17 cellular contexts compared by ENCODE assay signal in the genomic region with DNA sequence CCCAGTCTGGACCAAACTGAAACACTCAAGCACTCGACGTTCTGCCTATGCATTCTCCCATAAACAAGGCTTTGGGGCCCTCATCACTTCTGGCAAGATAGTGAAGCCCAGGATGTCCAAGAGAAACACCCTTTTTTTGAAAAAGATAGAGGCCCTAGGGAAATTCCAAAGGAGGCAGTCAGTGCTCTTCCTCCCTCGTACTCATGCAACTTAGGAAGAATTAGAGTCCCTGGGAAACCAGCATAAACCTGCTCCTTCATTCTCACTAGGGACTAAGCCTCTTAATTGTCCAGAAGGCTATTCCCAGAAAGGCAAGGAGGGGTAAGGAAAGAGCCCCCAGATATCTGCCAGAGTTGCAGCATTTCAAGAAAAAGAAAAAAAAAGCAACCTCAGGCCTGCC. TPM values are rescaled to one million over a fixed set of nuclear protein-coding genes. Genes with fewer than 3 reads are reported as not detected.
A peak's percentile ranks its signal among the peaks of the same experiment; 100 is the strongest.
DNase-seq lines count a peak whose midpoint lies in the region; ATAC-seq, FAIRE-seq and TF ChIP-seq lines count a peak whose summit lies in the region.
"Had no signal": no experiment of that assay in that cellular context is flagged by ENCODE, and none has a peak within 500 bp of the region (broad histone marks: within the 10 kb centered on the region; RNA-seq: fewer than 3 reads in every experiment).

No MANE protein-coding gene starts in this region.

- H3K27ac ChIP-seq in A549: peak overlapping the region; percentile 21 to 68
- H3K27ac ChIP-seq: KMS-11 had no signal

- H3K4me1 ChIP-seq in A549: peaks cover 33% of the 10 kb centered on the region

- H3K27me3 Mint-ChIP-seq in endothelial cell (ENCODE audit: unreplicated experiment): no peaks in the 10 kb centered on the region
- H3K27me3 Mint-ChIP-seq: IgD-negative memory B cell had no signal

- H3K4me2 ChIP-seq in A549: no peak overlapping the region
- H3K4me2 ChIP-seq: KMS-11 had no signal

- H3K36me3 Mint-ChIP-seq in endothelial cell (ENCODE audit: low read depth, unreplicated experiment): no peaks in the 10 kb centered on the region
- H3K36me3 Mint-ChIP-seq in activated naive CD4-positive, alpha-beta T cell treated with anti-CD3 and anti-CD28 coated beads, Interleukin-2, amount 50 U/mL, for 72 hours: no peaks in the 10 kb centered on the region
- H3K36me3 Mint-ChIP-seq: IgD-negative memory B cell had no signal

- no peak for TF ChIP-seq RAD21 in A549 (conservative IDR thresholded peaks at IDR 0.05 in 1 of 2, IDR thresholded peaks at IDR 0.05 in 1 of 2)

- CTCF ChIA-PET in A549 (lab: Yijun Ruan, JAX): no interaction called here

- H3K9me3 Mint-ChIP-seq in endothelial cell (ENCODE audit: unreplicated experiment): no peaks in the 10 kb centered on the region
- no peaks in the 10 kb centered on the region for H3K9me3 Mint-ChIP-seq in activated naive CD4-positive, alpha-beta T cell treated with anti-CD3 and anti-CD28 coated beads, Interleukin-2, amount 50 U/mL, for 72 hours
- H3K9me3 Mint-ChIP-seq: CD4-positive, alpha-beta T cell; IgD-negative memory B cell had no signal

- no peak for ATAC-seq in A549
- ATAC-seq in activated naive CD4-positive, alpha-beta T cell treated with anti-CD3 and anti-CD28 coated beads, Interleukin-2, amount 50 U/mL, for 72 hours: no peak

- FAIRE-seq in A549 (lab: Jason Lieb, UNC): no peak
- FAIRE-seq: GM18507, H54 had no signal

- no peak overlapping the region for H3K27ac Mint-ChIP-seq in endothelial cell (ENCODE audit: unreplicated experiment)
- no peak overlapping the region for H3K27ac Mint-ChIP-seq in activated naive CD4-positive, alpha-beta T cell treated with anti-CD3 and anti-CD28 coated beads, Interleukin-2, amount 50 U/mL, for 72 hours
- H3K27ac Mint-ChIP-seq: B cell; CD4-positive, alpha-beta T cell; IgD-negative memory B cell had no signal

- no peak overlapping the region for H3K4me3 Mint-ChIP-seq in endothelial cell (ENCODE audit: unreplicated experiment)
- H3K4me3 Mint-ChIP-seq: B cell; CD4-positive, alpha-beta T cell; IgD-negative memory B cell had no signal

- peaks cover 16% of the 10 kb centered on the region for H3K4me1 Mint-ChIP-seq in endothelial cell (ENCODE audit: unreplicated experiment)
- H3K4me1 Mint-ChIP-seq: B cell, IgD-negative memory B cell had no signal

- H3K9me3 ChIP-seq in A549: no peaks in the 10 kb centered on the region

- H3K4me3 ChIP-seq in A549 (no peak overlapping the region), fibroblast of the aortic adventitia (ENCODE audit: low read depth, low read length) (no peak overlapping the region)
- H3K4me3 ChIP-seq: GM12878 had no signal

- DNase-seq in A549 (ENCODE audit: low read depth in 1 of 2, low spot score in 1 of 2) (no peak), ELR (ENCODE audit: low read depth) (peak; percentile 35), NCI-H226 (peak; percentile 45), fibroblast of the aortic adventitia (ENCODE audit: low read depth) (peak; percentile 39), glomerular visceral epithelial cell (ENCODE audit: extremely low spot score) (no peak), endothelial cell (ENCODE audit: low spot score) (no peak)
- DNase-seq in activated naive CD4-positive, alpha-beta T cell (lab: John Stamatoyannopoulos, UW): no peak
- no peak for DNase-seq in activated naive CD4-positive, alpha-beta T cell treated with anti-CD3 and anti-CD28 coated beads, Interleukin-2, amount 50 U/mL, for 72 hours (ENCODE audit: low spot score in 2 of 2)
- DNase-seq: 8988T, C1 segment of cervical spinal cord had no signal

- TF ChIP-seq CTCF in A549 (IDR thresholded peaks at IDR 0.05) (no peak), fibroblast of the aortic adventitia (IDR thresholded peaks at IDR 0.05; ENCODE audit: insufficient read depth, low read length) (no peak), endothelial cell (IDR thresholded peaks at IDR 0.05; ENCODE audit: unreplicated experiment) (no peak)

- WGBS in A549 (ENCODE audit: missing lambda C conversion rate): 64% methylated on average over 3 of the region's 3 CpGs

- no peak for TF ChIP-seq POLR2A in A549 (IDR thresholded peaks at IDR 0.05; ENCODE audit: low read length)

- POLR2A ChIA-PET in A549 (lab: Yijun Ruan, JAX): no interaction called here

- TF ChIP-seq EP300 in A549 (IDR thresholded peaks at IDR 0.05): no peak

TF ChIP-seq in A549, 52 proteins besides CTCF, POLR2A, EP300 and RAD21:
- TF ChIP-seq POLR2AphosphoS2 (conservative IDR thresholded peaks at IDR 0.05; ENCODE audit: low read length) (no peak), NPAS2 (CRISPR knock-in tag; IDR thresholded peaks at IDR 0.05; ENCODE audit: borderline replicate concordance) (no peak), MAZ (IDR thresholded peaks at IDR 0.05; ENCODE audit: borderline replicate concordance, low read depth, low read length) (no peak), HES2 (IDR thresholded peaks at IDR 0.05) (no peak), HOXA7 (CRISPR knock-in tag; IDR thresholded peaks at IDR 0.05) (no peak), RARB (CRISPR knock-in tag; IDR thresholded peaks at IDR 0.05) (no peak), NR3C1 (IDR thresholded peaks at IDR 0.05) (no peak), PHF8 (IDR thresholded peaks at IDR 0.05; ENCODE audit: borderline replicate concordance, low read depth) (no peak), ZC3H11A (IDR thresholded peaks at IDR 0.05) (no peak), RFX5 (IDR thresholded peaks at IDR 0.05) (no peak), FOSB (CRISPR knock-in tag; IDR thresholded peaks at IDR 0.05) (no peak)

RNA-seq across cellular contexts. Expression of gene RUSC2, which starts 7.8 kb away (rescaled TPM):
- polyA plus RNA-seq in A549 (2011; rRNA removed) (15.9 and 16.8 TPM in 2 replicates), A549 (2017; fragmentation: RNase III; extraction: RNeasy Plus Mini Kit Qiagen cat#74134 plus additional on column Dnase treatment) (21.0 to 21.6 TPM (median 21.2 TPM) in 3 replicates)
- 17.6 and 25.3 TPM in 2 replicates for polyA plus RNA-seq in A549 (2012; cell fraction: cytosol; rRNA removed)
- polyA plus RNA-seq in A549 (2012; cell fraction: nucleus; rRNA removed): 67.7 and 81.9 TPM in 2 replicates
- 77.7 and 84.8 TPM in 2 replicates for polyA minus RNA-seq in A549 (2011; rRNA and poly(A)+ RNA removed)
- total RNA-seq in fibroblast of the aortic adventitia (ENCODE audit: low replicate concordance) (19.2 and 32.9 TPM in 2 replicates), endothelial cell (ENCODE audit: unreplicated experiment) (22.3 TPM)
- 1 to 10 TPM; 5.1 to 10.0 TPM for total RNA-seq in activated naive CD4-positive, alpha-beta T cell treated with anti-CD3 and anti-CD28 coated beads, Interleukin-2, amount 50 U/mL, for 72 hours
- total RNA-seq: GM12878 had no signal
- polyA plus RNA-seq: GM12878, IgD-negative memory B cell had no signal

Comparison
In these comparisons a context has a peak if more than half of its experiments do, and no peak if none do; other contexts are left out.
1. DNase-seq: peak in ELR (single experiment), NCI-H226 (single experiment) and fibroblast of the aortic adventitia (single experiment); none in A549 (0 of 2), glomerular visceral epithelial cell (single experiment), endothelial cell (single experiment), activated naive CD4-positive, alpha-beta T cell (0 of 4) and activated naive CD4-positive, alpha-beta T cell treated with anti-CD3 and anti-CD28 coated beads, Interleukin-2, amount 50 U/mL, for 72 hours (0 of 2).